1 cellular context compared by ENCODE assay signal in genomic region chr10:116889066-116889465, GRCh38.
TF ChIP-seq lines count a peak whose summit lies in the region.

No MANE protein-coding gene starts in this region.

TF ChIP-seq in HepG2, 621 proteins besides CTCF, POLR2A, EP300 and RAD21 (continued from another document):
- TF ChIP-seq, protein P1, sequence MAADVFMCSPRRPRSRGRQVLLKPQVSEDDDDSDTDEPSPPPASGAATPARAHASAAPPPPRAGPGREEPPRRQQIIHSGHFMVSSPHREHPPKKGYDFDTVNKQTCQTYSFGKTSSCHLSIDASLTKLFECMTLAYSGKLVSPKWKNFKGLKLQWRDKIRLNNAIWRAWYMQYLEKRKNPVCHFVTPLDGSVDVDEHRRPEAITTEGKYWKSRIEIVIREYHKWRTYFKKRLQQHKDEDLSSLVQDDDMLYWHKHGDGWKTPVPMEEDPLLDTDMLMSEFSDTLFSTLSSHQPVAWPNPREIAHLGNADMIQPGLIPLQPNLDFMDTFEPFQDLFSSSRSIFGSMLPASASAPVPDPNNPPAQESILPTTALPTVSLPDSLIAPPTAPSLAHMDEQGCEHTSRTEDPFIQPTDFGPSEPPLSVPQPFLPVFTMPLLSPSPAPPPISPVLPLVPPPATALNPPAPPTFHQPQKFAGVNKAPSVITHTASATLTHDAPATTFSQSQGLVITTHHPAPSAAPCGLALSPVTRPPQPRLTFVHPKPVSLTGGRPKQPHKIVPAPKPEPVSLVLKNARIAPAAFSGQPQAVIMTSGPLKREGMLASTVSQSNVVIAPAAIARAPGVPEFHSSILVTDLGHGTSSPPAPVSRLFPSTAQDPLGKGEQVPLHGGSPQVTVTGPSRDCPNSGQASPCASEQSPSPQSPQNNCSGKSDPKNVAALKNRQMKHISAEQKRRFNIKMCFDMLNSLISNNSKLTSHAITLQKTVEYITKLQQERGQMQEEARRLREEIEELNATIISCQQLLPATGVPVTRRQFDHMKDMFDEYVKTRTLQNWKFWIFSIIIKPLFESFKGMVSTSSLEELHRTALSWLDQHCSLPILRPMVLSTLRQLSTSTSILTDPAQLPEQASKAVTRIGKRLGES (CRISPR knock-in tag; IDR thresholded peaks at IDR 0.05; ENCODE audit: borderline replicate concordance), result no peak
- TF ChIP-seq ZNF274 (CRISPR knock-in tag; IDR thresholded peaks at IDR 0.05), result no peak
- no peak for TF ChIP-seq SUZ12 (IDR thresholded peaks at IDR 0.05; ENCODE audit: low read depth, low read length)
- no peak for TF ChIP-seq TARDBP (CRISPR knock-in tag; IDR thresholded peaks at IDR 0.05)
- no peak for TF ChIP-seq TMF1 (CRISPR knock-in tag; IDR thresholded peaks at IDR 0.05; ENCODE audit: low read depth)
- no peak for TF ChIP-seq HMGXB4 (CRISPR knock-in tag; IDR thresholded peaks at IDR 0.05; ENCODE audit: borderline replicate concordance in 1 of 2, low read depth in 1 of 2)
- no peak for TF ChIP-seq RCOR2 (CRISPR knock-in tag; IDR thresholded peaks at IDR 0.05)
- no peak for TF ChIP-seq ARNTL (CRISPR knock-in tag; IDR thresholded peaks at IDR 0.05)
- no peak for TF ChIP-seq JUNB (CRISPR knock-in tag; IDR thresholded peaks at IDR 0.05; ENCODE audit: borderline replicate concordance)
- no peak for TF ChIP-seq ZFP62 (CRISPR knock-in tag; IDR thresholded peaks at IDR 0.05)
- TF ChIP-seq ZNF33A (CRISPR knock-in tag; IDR thresholded peaks at IDR 0.05; ENCODE audit: borderline replicate concordance), result no peak
- TF ChIP-seq SP1 (IDR thresholded peaks at IDR 0.05), result no peak
- TF ChIP-seq SP1 (CRISPR knock-in tag; IDR thresholded peaks at IDR 0.05), result no peak
- TF ChIP-seq ZNF260 (CRISPR knock-in tag; IDR thresholded peaks at IDR 0.05; ENCODE audit: borderline replicate concordance, low read depth), result no peak
- no peak for TF ChIP-seq CENPX (CRISPR knock-in tag; IDR thresholded peaks at IDR 0.05)
